ENCODE assay signal across 20 cellular contexts in the genomic region with DNA sequence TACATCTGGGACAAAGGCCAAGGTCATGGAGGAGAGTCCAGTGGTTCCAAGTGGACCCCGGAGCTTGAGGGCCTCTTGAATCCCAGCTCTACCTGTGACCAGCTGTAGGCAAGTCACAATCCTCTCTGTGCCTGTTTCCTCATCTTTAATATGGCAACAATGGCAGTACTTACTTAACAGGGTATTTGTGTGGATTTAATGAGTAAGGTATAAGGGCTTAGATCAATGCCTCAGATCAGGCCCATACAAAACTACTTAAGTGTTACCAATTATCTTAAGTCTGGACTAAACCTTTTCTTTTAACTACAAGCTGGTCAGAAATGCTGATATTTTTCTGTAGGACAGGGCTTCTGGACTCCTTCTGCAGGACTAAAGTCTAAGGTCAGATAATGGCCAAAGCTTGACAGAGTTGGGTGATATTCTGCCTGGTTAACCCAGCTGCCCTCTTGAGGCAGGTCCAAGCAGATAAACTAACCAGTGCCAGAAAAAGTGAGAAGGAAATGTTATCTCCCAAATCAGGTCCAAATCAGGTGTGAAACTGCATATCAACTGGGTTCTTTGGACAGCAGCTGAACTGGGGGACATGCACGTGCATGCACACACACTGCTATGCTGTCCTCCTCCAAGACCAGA. TPM values are rescaled to one million over a fixed set of nuclear protein-coding genes. Genes with fewer than 3 reads are reported as not detected.
DNase-seq lines count a peak whose midpoint lies in the region; ATAC-seq and TF ChIP-seq lines count a peak whose summit lies in the region.
"Had no signal": no experiment of that assay in that cellular context is flagged by ENCODE, and none has a peak within 500 bp of the region (broad histone marks: within the 10 kb centered on the region; RNA-seq: fewer than 3 reads in every experiment).

No MANE protein-coding gene starts in this region.

- H3K4me3 ChIP-seq in fibroblast of pulmonary artery (replicated peaks; ENCODE audit: low read depth, low read length) = no peak overlapping the region
- H3K4me3 ChIP-seq in neutrophil (ENCODE audit: low read depth in 1 of 2, low read length in 1 of 2) = peak overlapping the region in 1 of 2 experiments; percentile 79
- H3K4me3 ChIP-seq in neuronal stem cell (ENCODE audit: low read length in 2 of 2) = no peak overlapping the region
- H3K4me3 ChIP-seq: adrenal gland, thyroid gland had no signal

- no peak overlapping the region for H2BK15ac ChIP-seq in neuronal stem cell (ENCODE audit: low read length)

- H2BK12ac ChIP-seq in neuronal stem cell (ENCODE audit: low read length) = no peak overlapping the region

- peak; percentile 39 for DNase-seq in GM13977 (ENCODE audit: low spot score)
- DNase-seq in RWPE1 (ENCODE audit: low spot score) = no peak
- no peak for DNase-seq in fibroblast of pulmonary artery (ENCODE audit: low read depth)
- DNase-seq in neuronal stem cell (ENCODE audit: low spot score) = no peak
- no peak for DNase-seq in cortex of kidney (lab: John Stamatoyannopoulos, UW)
- DNase-seq: activated CD8-positive, alpha-beta memory T cell treated with anti-CD3 and anti-CD28 coated beads, Interleukin-2, amount 10 ng/mL, durations not matched to agents 7 days and 5 days; activated effector memory CD4-positive, alpha-beta T cell treated with Interleukin-2 at 50 U/mL for 16 hours; adrenal gland; central memory CD4-positive, alpha-beta T cell; DMS79; immature natural killer cell; midbrain; NCI-H1417 treated with DMSO at 0.1 percent for 48 hours; ovary; thyroid gland had no signal

- H3K9ac ChIP-seq in neuronal stem cell (ENCODE audit: low read depth, low read length, poor library complexity) = no peak overlapping the region
- H3K9ac ChIP-seq: KMS-11 had no signal

- ATAC-seq in GM18861 (IDR thresholded peaks at IDR 0.05; ENCODE audit: unreplicated experiment) = no peak
- ATAC-seq: activated CD8-positive, alpha-beta memory T cell treated with anti-CD3 and anti-CD28 coated beads, Interleukin-2, amount 10 ng/mL, durations not matched to agents 7 days and 5 days; stimulated activated effector memory CD8-positive, alpha-beta T cell treated with anti-CD3 and anti-CD28 coated beads, Interleukin-12 subunit alpha, Interleukin-12 subunit beta, amount 100 ng/mL, for 72 hours had no signal

- H3K14ac ChIP-seq in neuronal stem cell (ENCODE audit: low read length) = no peak overlapping the region

- peaks cover 16% of the 10 kb centered on the region for H3K36me3 ChIP-seq in neutrophil
- no peaks in the 10 kb centered on the region for H3K36me3 ChIP-seq in neuronal stem cell (replicated peaks in 1 of 2; ENCODE audit: control insufficient read depth in 2 of 2, insufficient read depth in 2 of 2, low read length in 2 of 2)
- H3K36me3 ChIP-seq: adrenal gland; BLaER1 treated with 17β-estradiol and CSF1 and Interleukin-3, amounts not matched to agents 10 nM and 100 nM; ovary; thyroid gland had no signal

- TF ChIP-seq CTCF in GM13977 (IDR thresholded peaks at IDR 0.05; ENCODE audit: extremely low read depth, insufficient read depth, missing control alignments) (peak; percentile 7), RWPE1 (conservative IDR thresholded peaks at IDR 0.05; ENCODE audit: low read depth) (no peak), fibroblast of pulmonary artery (IDR thresholded peaks at IDR 0.05; ENCODE audit: low read length, missing control alignments) (peak; percentile 5), neutrophil (IDR thresholded peaks at IDR 0.05) (no peak)

- H4K91ac ChIP-seq in neuronal stem cell (ENCODE audit: low read depth, low read length, poor library complexity) = no peak overlapping the region

- H3K4me2 ChIP-seq in neuronal stem cell (ENCODE audit: insufficient read depth, low read length, poor library complexity, severe bottlenecking) = no peak overlapping the region
- H3K4me2 ChIP-seq: KMS-11 had no signal

- H3K23ac ChIP-seq in neuronal stem cell (ENCODE audit: low read depth, low read length, poor library complexity) = no peak overlapping the region

- peak overlapping the region; percentile 98 for H3K27ac ChIP-seq in RWPE1
- peak overlapping the region; percentile 21 for H3K27ac ChIP-seq in neutrophil
- H3K27ac ChIP-seq in neuronal stem cell (replicated peaks; ENCODE audit: low read length) = no peak overlapping the region
- H3K27ac ChIP-seq: adrenal gland; BLaER1 treated with 17β-estradiol and CSF1 and Interleukin-3, amounts not matched to agents 10 nM and 100 nM; KMS-11; thyroid gland had no signal

- H3K18ac ChIP-seq in neuronal stem cell (ENCODE audit: low read length) = no peak overlapping the region

- POLR2A ChIA-PET in RWPE1 (lab: Yijun Ruan, JAX; ENCODE audit: low non-redundant PET) = interaction anchor here (1.4 kb wide), 1 partner anchor 58 kb away, joined by 3 read pairs; no protein-coding TSS in a partner anchor

- no peak overlapping the region for H2BK5ac ChIP-seq in neuronal stem cell (ENCODE audit: low read length)

- H2BK120ac ChIP-seq in neuronal stem cell (ENCODE audit: low read depth, low read length) = no peak overlapping the region

- H3K9me3 ChIP-seq in neutrophil (no peaks in the 10 kb centered on the region), neuronal stem cell (replicated peaks in 1 of 2; ENCODE audit: control insufficient read depth in 2 of 2, insufficient read depth in 1 of 2, low read depth in 1 of 2, low read length in 2 of 2) (no peaks in the 10 kb centered on the region)
- H3K9me3 ChIP-seq: adrenal gland; BLaER1 treated with 17β-estradiol and CSF1 and Interleukin-3, amounts not matched to agents 10 nM and 100 nM; ovary; thyroid gland had no signal

- CTCF ChIA-PET in RWPE1 (lab: Yijun Ruan, JAX) = interaction anchor here (0.5 to 2.1 kb wide), 9 partner anchors 58 to 838 kb away, joined by 3 to 18 read pairs (median 4); no protein-coding TSS in a partner anchor

- peaks cover 1% of the 10 kb centered on the region for H3K79me1 ChIP-seq in neuronal stem cell (ENCODE audit: low read depth, low read length)

- no CpG with 5 or more reads among the region's 2 CpGs for WGBS in neuronal stem cell (ENCODE audit: extremely low coverage in 2 of 2, insufficient read length in 2 of 2, insufficient replicate concordance in 1 of 2), 2 donors

- H3K4ac ChIP-seq in neuronal stem cell (ENCODE audit: low read length) = no peak overlapping the region

- H2AFZ ChIP-seq in neuronal stem cell (ENCODE audit: low read length) = no peak overlapping the region

- H3K4me1 ChIP-seq in neutrophil (ENCODE audit: control insufficient read depth in 1 of 2, insufficient read depth in 1 of 2, low read depth in 1 of 2, low read length in 1 of 2) (peaks cover 26 to 45% of the 10 kb centered on the region in 2 experiments), neuronal stem cell (ENCODE audit: control insufficient read depth in 2 of 2, insufficient read depth in 1 of 2, low read depth in 1 of 2, low read length in 2 of 2) (peaks cover 9 to 18% of the 10 kb centered on the region in 2 donors)

- no peak overlapping the region for H4K8ac ChIP-seq in neuronal stem cell (ENCODE audit: low read depth, low read length)

- no peak overlapping the region for H2AK5ac ChIP-seq in neuronal stem cell (ENCODE audit: low read depth, low read length)

- in situ Hi-C loops in GM13977 (cut with MboI; ENCODE audit: low pct_unique_long_range_greater_than_20kb, low sequenced_read_pairs, unreplicated experiment) = loop anchor here (25.0 kb wide), 1 partner anchor 829 kb away; no protein-coding TSS in a partner anchor

- H3K27me3 ChIP-seq in neutrophil = peaks cover 52% of the 10 kb centered on the region
- no peaks in the 10 kb centered on the region for H3K27me3 ChIP-seq in neuronal stem cell (ENCODE audit: control insufficient read depth in 3 of 3, insufficient read depth in 3 of 3, low read depth in 1 of 3, low read length in 3 of 3)
- H3K27me3 ChIP-seq: adrenal gland, ovary, thyroid gland had no signal

RNA-seq across cellular contexts. Expression of a gene that starts 2.2 kb away (rescaled TPM):
- 46.1 TPM for polyA plus RNA-seq in neuronal stem cell (2013, experiment 1 of 2)
- polyA plus RNA-seq in neuronal stem cell (2013, experiment 2 of 2) = 48.2 TPM

Comparison
In these comparisons a context has a peak if more than half of its experiments do, and no peak if none do; other contexts are left out.
1. CTCF ChIP-seq: peak in GM13977 (single experiment) and fibroblast of pulmonary artery (single experiment); none in RWPE1 (single experiment) and neutrophil (single experiment).